In genomic region chr15:53536479-53537120, GRCh38 we compare ENCODE assay signal across 1 cellular context.
TF ChIP-seq lines count a peak whose summit lies in the region.

No MANE protein-coding gene starts in this region.

TF ChIP-seq in WTC11, 78 proteins besides CTCF, POLR2A, EP300 and RAD21 (continued from another document):
- TF ChIP-seq ZBTB43 (CRISPR knock-in tag; IDR thresholded peaks at IDR 0.05) = no peak
- TF ChIP-seq RELA (CRISPR knock-in tag; IDR thresholded peaks at IDR 0.05; ENCODE audit: borderline replicate concordance) = no peak
- no peak for TF ChIP-seq ZNF416 (CRISPR knock-in tag; IDR thresholded peaks at IDR 0.05)
- no peak for TF ChIP-seq NFYB (CRISPR knock-in tag; conservative IDR thresholded peaks at IDR 0.05; ENCODE audit: low read depth)
- no peak for TF ChIP-seq NFE2L1 (CRISPR knock-in tag; IDR thresholded peaks at IDR 0.05)
- no peak for TF ChIP-seq ATF3 (CRISPR knock-in tag; conservative IDR thresholded peaks at IDR 0.05)
- no peak for TF ChIP-seq E2F1 (CRISPR knock-in tag; IDR thresholded peaks at IDR 0.05)
- no peak for TF ChIP-seq ZNF512 (CRISPR knock-in tag; IDR thresholded peaks at IDR 0.05; ENCODE audit: borderline replicate concordance)
- no peak for TF ChIP-seq JAZF1 (CRISPR knock-in tag; IDR thresholded peaks at IDR 0.05)
